1 cellular context compared by ENCODE assay signal in genomic region chr16:4415538-4416199, GRCh38.
TF ChIP-seq lines count a peak whose summit lies in the region.

No MANE protein-coding gene starts in this region.

TF ChIP-seq in endothelial cell of umbilical vein, 7 proteins besides CTCF, POLR2A, EP300 and RAD21 (continued from another document):
- no peak for TF ChIP-seq MAX (IDR thresholded peaks at IDR 0.05; ENCODE audit: insufficient read depth, insufficient read length)
